In genomic region chr19:45632468-45633196, GRCh38 we compare ENCODE assay signal across 9 cellular contexts. TPM values are rescaled to one million over a fixed set of nuclear protein-coding genes. Genes with fewer than 3 reads are reported as not detected.
A peak's percentile ranks its signal among the peaks of the same experiment; 100 is the strongest.
DNase-seq lines count a peak whose midpoint lies in the region; ATAC-seq and TF ChIP-seq lines count a peak whose summit lies in the region.
"Had no signal": no experiment of that assay in that cellular context is flagged by ENCODE, and none has a peak within 500 bp of the region (broad histone marks: within the 10 kb centered on the region; RNA-seq: fewer than 3 reads in every experiment).

No MANE protein-coding gene starts in this region.

- ATAC-seq in omental fat pad (ENCODE audit: low FRiP score) (peak; percentile 97), GM21723 (IDR thresholded peaks at IDR 0.05; ENCODE audit: unreplicated experiment) (no peak)

- no peak overlapping the region for H3K4me3 ChIP-seq in GM12865 (ENCODE audit: low read depth, low read length)

- TF ChIP-seq CTCF in GM12865 (IDR thresholded peaks at IDR 0.05; ENCODE audit: insufficient read depth, low read depth, low read length, missing control alignments) = no peak
- TF ChIP-seq CTCF in omental fat pad (IDR thresholded peaks at IDR 0.05) = no peak

- DNase-seq in GM12865 (ENCODE audit: low read depth) = peak; percentile 71
- DNase-seq in NCI-H2227 (lab: John Stamatoyannopoulos, UW; ENCODE audit: unreplicated experiment) = peak; percentile 51
- DNase-seq in activated T-cell treated with anti-CD3 and anti-CD28 coated beads for 24 hours (ENCODE audit: low read depth) = peak; percentile 39
- DNase-seq in fibroblast of peridontal ligament (ENCODE audit: extremely low read depth) = peak; percentile 88
- DNase-seq in omental fat pad (ENCODE audit: low spot score) = peak; percentile 60
- DNase-seq in midbrain (lab: John Stamatoyannopoulos, UW) = no peak
- no peak for DNase-seq in OCI-M2 (lab: John Stamatoyannopoulos, UW; ENCODE audit: unreplicated experiment)

RNA-seq across cellular contexts. Expression of gene EML2, which starts 6.6 kb away (rescaled TPM):
- total RNA-seq in omental fat pad = 10 to 100 TPM; 18.0 to 22.4 (median 19.9) TPM

RNA-seq across cellular contexts. Expression of gene GPR4, which starts 30.6 kb away (rescaled TPM):
- total RNA-seq in omental fat pad = 10 to 100 TPM in 3 of 4 donors, 1 to 10 TPM in 1; 6.0 to 29.4 (median 12.0) TPM
- total RNA-seq: T-helper 2 cell treated with Interferon-gamma antibody and Interleukin-4, amounts not matched to agents 100 ng/mL and 5 ng/mL, for 36 hours had no signal

RNA-seq across cellular contexts. Expression of gene GIPR, which starts 35.4 kb away (rescaled TPM):
- 1 to 10 TPM; 1.1 to 8.7 (median 2.5) TPM for total RNA-seq in omental fat pad

RNA-seq across cellular contexts. Expression of gene OPA3, which starts 48.0 kb away (rescaled TPM):
- total RNA-seq in omental fat pad = 10 to 100 TPM in 2 of 4 donors, 1 to 10 TPM in 2; 6.3 to 15.5 (median 11.1) TPM

RNA-seq across cellular contexts. Expression of gene SNRPD2, which starts 59.1 kb away (rescaled TPM):
- total RNA-seq in omental fat pad = 100 to 1,000 TPM; 104 to 194 (median 148) TPM

Comparison
In these comparisons a context has a peak if more than half of its experiments do, and no peak if none do; other contexts are left out.
1. DNase-seq: peak in GM12865 (single experiment), NCI-H2227 (single experiment), activated T-cell treated with anti-CD3 and anti-CD28 coated beads for 24 hours (single experiment), fibroblast of peridontal ligament (single experiment) and omental fat pad (single experiment); none in midbrain (single experiment) and OCI-M2 (single experiment).